Comparison of ENCODE assay signal across 1 cellular context in the genomic region with DNA sequence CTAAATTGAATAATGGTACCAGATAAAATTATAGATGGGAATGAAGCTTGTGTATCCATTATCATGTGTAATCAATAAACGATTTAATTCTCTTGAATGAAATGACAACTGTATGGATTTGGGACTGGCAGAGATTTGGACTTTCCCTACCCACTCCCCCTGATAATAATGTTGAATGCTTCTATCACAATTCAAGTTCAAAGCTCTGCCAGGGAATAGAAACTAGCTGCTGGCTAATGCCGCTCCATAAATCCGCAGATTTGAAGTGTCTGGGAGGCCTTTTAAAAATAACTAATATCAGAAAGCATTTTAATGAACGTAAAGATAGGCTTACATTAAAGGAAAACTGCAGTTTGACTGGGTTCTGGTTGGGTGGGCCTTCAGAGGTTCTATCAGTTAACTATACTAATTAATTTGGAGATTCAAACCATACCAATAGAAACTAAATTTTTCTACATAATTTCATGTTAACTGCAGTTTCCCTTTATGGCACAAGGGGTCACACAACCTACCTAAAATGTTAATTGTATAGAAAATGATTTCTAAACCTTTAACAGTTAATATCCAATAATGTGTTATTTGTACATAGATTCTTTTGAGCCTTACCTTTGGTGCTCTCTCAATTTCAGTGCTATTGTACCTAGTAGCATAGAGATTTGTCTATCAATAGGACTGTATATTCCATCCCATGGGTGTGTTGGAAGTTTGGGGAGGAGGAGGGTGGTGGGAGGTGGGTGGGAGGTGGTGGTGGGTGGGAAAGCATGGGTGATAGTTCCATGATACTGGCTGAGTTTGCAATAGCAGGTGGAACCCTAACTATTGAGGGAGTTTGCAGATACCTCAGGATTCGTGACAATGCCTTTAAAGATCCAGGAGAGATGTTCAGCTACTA.
A peak's percentile ranks its signal among the peaks of the same experiment; 100 is the strongest.
TF ChIP-seq lines count a peak whose summit lies in the region.

No MANE protein-coding gene starts in this region.

TF ChIP-seq in SK-N-SH, 30 proteins besides CTCF, POLR2A, EP300 and RAD21:
- no peak for TF ChIP-seq MAX (IDR thresholded peaks at IDR 0.05; ENCODE audit: low read depth)
- 0 out of 2 replicates have a peak, but pooled peaks have one; percentile 4 for TF ChIP-seq JUND (IDR thresholded peaks at IDR 0.05)
- TF ChIP-seq POLR2AphosphoS5 (IDR thresholded peaks at IDR 0.05; ENCODE audit: low read depth, low read length): peak; percentile 7; the same call in 1 of the 2 replicates
